In genomic region chr18:8883409-8883668, GRCh38 we compare ENCODE assay signal across 31 cellular contexts.
"Had no signal": no experiment of that assay in that cellular context is flagged by ENCODE, and none has a peak within 500 bp of the region (broad histone marks: within the 10 kb centered on the region; RNA-seq: fewer than 3 reads in every experiment).

No MANE protein-coding gene starts in this region.

- H3K27me3 ChIP-seq: adrenal gland, body of pancreas, breast epithelium, MG63, SJSA1 had no signal

- H3K27me3 Mint-ChIP-seq: activated CD4-positive, alpha-beta memory T cell treated with anti-CD3 and anti-CD28 coated beads for 36 hours had no signal

- H3K4me1 ChIP-seq: adrenal gland, body of pancreas, breast epithelium, SJSA1 had no signal

- H3K36me3 ChIP-seq: adrenal gland, breast epithelium, MG63, SJSA1 had no signal

- H3K4me1 Mint-ChIP-seq: WTC11 had no signal

- H3K27ac ChIP-seq: adrenal gland, body of pancreas, breast epithelium, SJSA1 had no signal

- H3K9ac ChIP-seq: SK-N-SH had no signal

- H3K27ac Mint-ChIP-seq: activated CD4-positive, alpha-beta memory T cell treated with anti-CD3 and anti-CD28 coated beads for 36 hours; activated naive CD4-positive, alpha-beta T cell treated with anti-CD3 and anti-CD28 coated beads for 36 hours; activated naive CD4-positive, alpha-beta T cell treated with anti-CD3 and anti-CD28 coated beads, Interleukin-2, amount 50 U/mL, for 72 hours; activated T-helper 1 cell treated with anti-CD3 and anti-CD28 coated beads, Interleukin-12 subunit alpha, Interleukin-12 subunit beta, Interleukin-2, Interleukin-4 antibody, amounts not matched to agents 30 ng/mL and 10 ng/mL and 1 ng/mL, durations not matched to agents 14 hours and 24 hours and 36 hours; T-helper 1 cell treated with Interleukin-12 subunit alpha and Interleukin-12 subunit beta and Interleukin-4 antibody, amounts not matched to agents 30 μg/mL and 1 μg/mL, for 36 hours; T-helper 2 cell treated with Interferon-gamma antibody and Interleukin-4, amounts not matched to agents 5 μg/mL and 100 μg/mL, for 36 hours; WTC11 had no signal

- H3K4me3 ChIP-seq: adrenal gland, body of pancreas, breast epithelium, MG63, SJSA1 had no signal

- H3K4me3 Mint-ChIP-seq: activated CD4-positive, alpha-beta memory T cell treated with anti-CD3 and anti-CD28 coated beads for 36 hours; activated naive CD4-positive, alpha-beta T cell treated with anti-CD3 and anti-CD28 coated beads for 36 hours; activated T-cell treated with anti-CD3 and anti-CD28 coated beads, Interleukin-2, amount 50 U/mL, for 4 hours; activated T-helper 1 cell treated with anti-CD3 and anti-CD28 coated beads, Interleukin-12 subunit alpha, Interleukin-12 subunit beta, Interleukin-2, Interleukin-4 antibody, amounts not matched to agents 30 ng/mL and 10 ng/mL and 1 ng/mL, durations not matched to agents 14 hours and 24 hours and 36 hours; T-helper 1 cell treated with Interleukin-12 subunit alpha and Interleukin-12 subunit beta and Interleukin-4 antibody, amounts not matched to agents 30 μg/mL and 1 μg/mL, for 36 hours; T-helper 2 cell treated with Interferon-gamma antibody and Interleukin-4, amounts not matched to agents 5 μg/mL and 100 μg/mL, for 36 hours; WTC11 had no signal

- ATAC-seq: activated CD4-positive, CD25-positive, alpha-beta regulatory T cell treated with anti-CD3 and anti-CD28 coated beads, Interleukin-2, amount 50 U/mL, for 24 hours; activated naive CD4-positive, alpha-beta T cell treated with anti-CD3 and anti-CD28 coated beads, Interleukin-2, amount 50 U/mL, for 72 hours; activated T-cell treated with anti-CD3 and anti-CD28 coated beads, Interleukin-2, amount 50 U/mL, for 4 hours; body of pancreas; Panc1; WTC11 had no signal

- DNase-seq: activated CD4-positive, alpha-beta memory T cell treated with anti-CD3 and anti-CD28 coated beads for 36 hours; activated CD4-positive, alpha-beta T cell treated with anti-CD3 and anti-CD28 coated beads for 4 hours; activated CD4-positive, alpha-beta T cell treated with anti-CD3 and anti-CD28 coated beads, Interleukin-2, amount 50 U/mL, for 1 hour; activated CD8-positive, alpha-beta memory T cell treated with anti-CD3 and anti-CD28 coated beads, Interleukin-2, amount 50 U/mL, for 4 hours; activated gamma-delta T cell treated with Interleukin-2 at 50 U/mL for 16 hours; activated naive CD4-positive, alpha-beta T cell treated with anti-CD3 and anti-CD28 coated beads for 36 hours; activated T-cell treated with anti-CD3 and anti-CD28 coated beads for 4 hours; activated T-cell treated with anti-CD3 and anti-CD28 coated beads, Interleukin-2, amount 50 U/mL, for 4 hours; adrenal gland; body of pancreas; MG63; NCI-H1048; NCI-H1105 treated with DMSO at 0.1 percent for 48 hours; NCI-H1436; NCI-H1694; NCI-H1930; NCI-H2081 treated with DMSO at 0.1 percent for 48 hours; NCI-H226; NCI-H524 treated with DMSO at 0.1 percent for 48 hours; NK-92 treated with Interleukin-12 subunit alpha and Interleukin-12 subunit beta, amount 100 ng/mL, for 24 hours; SHP77 treated with DMSO at 0.1 percent for 48 hours; SK-N-SH had no signal
